In genomic region chr22:19224557-19224956, GRCh38 we compare ENCODE assay signal across 11 cellular contexts.
"Had no signal": no experiment of that assay in that cellular context is flagged by ENCODE, and none has a peak within 500 bp of the region (broad histone marks: within the 10 kb centered on the region; RNA-seq: fewer than 3 reads in every experiment).

No MANE protein-coding gene starts in this region.

- H3K9ac ChIP-seq: GM23248 had no signal

- H3K27ac ChIP-seq: GM23248 had no signal

- H3K27ac Mint-ChIP-seq: GM23338, HFFc6 had no signal

- H3K4me1 ChIP-seq: HAP-1 had no signal

- H3K4me3 ChIP-seq: GM23248, GM23338, HAP-1 had no signal

- H3K4me3 Mint-ChIP-seq: GM23338, H9, HFFc6 had no signal

- ATAC-seq: GM23338, HCT116 had no signal

- FAIRE-seq: H1, H54 had no signal

- DNase-seq: GM23248, GOT3, H7, H9, HCEC 1CT, HFFc6 had no signal

- H3K4me1 Mint-ChIP-seq: GM23338 had no signal

- H3K9me3 ChIP-seq: HAP-1 had no signal

- H3K4me2 ChIP-seq: GM23338 had no signal

- H2AFZ ChIP-seq: GM23248, GM23338 had no signal

- H3K9me3 Mint-ChIP-seq: GM23338, H9, HFFc6 had no signal
